8 cellular contexts compared by ENCODE assay signal in genomic region chr10:34280599-34281374, GRCh38.
DNase-seq lines count a peak whose midpoint lies in the region; ATAC-seq and TF ChIP-seq lines count a peak whose summit lies in the region.

No MANE protein-coding gene starts in this region.

- DNase-seq in ELR (ENCODE audit: low read depth) (peak; percentile 96), RPMI7951 (ENCODE audit: low read depth) (peak; percentile 97), fibroblast of mammary gland (ENCODE audit: low read depth) (peak; percentile 100), prostate gland (ENCODE audit: low spot score) (peak; percentile 64), NOMO-1 (lab: John Stamatoyannopoulos, UW; ENCODE audit: unreplicated experiment in 2 of 2) (no peak), GM10266 (ENCODE audit: extremely low spot score) (no peak)
- no peak for DNase-seq in stimulated activated naive CD4-positive, alpha-beta T cell (lab: John Stamatoyannopoulos, UW)

- H3K4me3 ChIP-seq in fibroblast of mammary gland (ENCODE audit: control insufficient read depth, low read depth, low read length) (no peak overlapping the region), prostate gland (no peak overlapping the region)

- no peaks in the 10 kb centered on the region for H3K9me3 ChIP-seq in prostate gland

- 59% methylated on average over 11 of the region's 11 CpGs for WGBS in prostate gland

- no peaks in the 10 kb centered on the region for H3K36me3 ChIP-seq in prostate gland

- H3K4me1 ChIP-seq in prostate gland (replicated peaks): no peaks in the 10 kb centered on the region

- H3K27ac ChIP-seq in prostate gland: peak overlapping the region; percentile 0 to 33

- intact Hi-C loops in prostate gland (cut with DNase I): no loop called here

- no peaks in the 10 kb centered on the region for H3K27me3 ChIP-seq in prostate gland (replicated peaks; ENCODE audit: insufficient read depth)

- ATAC-seq in GM18502 (IDR thresholded peaks at IDR 0.05; ENCODE audit: poor library complexity, unreplicated experiment): no peak

- TF ChIP-seq CTCF in fibroblast of mammary gland (conservative IDR thresholded peaks at IDR 0.05; ENCODE audit: control insufficient read depth, insufficient read depth, low read depth, low read length): peak; percentile 48
- TF ChIP-seq CTCF in prostate gland (IDR thresholded peaks at IDR 0.05): no peak
- no peak for TF ChIP-seq CTCF in GM10266 (IDR thresholded peaks at IDR 0.05; ENCODE audit: control insufficient read depth, insufficient read depth, low read depth, missing control alignments)

- no peak for TF ChIP-seq POLR2A in prostate gland (IDR thresholded peaks at IDR 0.05)

Comparison
In these comparisons a context has a peak if more than half of its experiments do, and no peak if none do; other contexts are left out.
1. DNase-seq: peak in ELR (single experiment), RPMI7951 (single experiment), fibroblast of mammary gland (single experiment) and prostate gland (single experiment); none in NOMO-1 (0 of 2), stimulated activated naive CD4-positive, alpha-beta T cell (0 of 6) and GM10266 (single experiment).